In the genomic region with DNA sequence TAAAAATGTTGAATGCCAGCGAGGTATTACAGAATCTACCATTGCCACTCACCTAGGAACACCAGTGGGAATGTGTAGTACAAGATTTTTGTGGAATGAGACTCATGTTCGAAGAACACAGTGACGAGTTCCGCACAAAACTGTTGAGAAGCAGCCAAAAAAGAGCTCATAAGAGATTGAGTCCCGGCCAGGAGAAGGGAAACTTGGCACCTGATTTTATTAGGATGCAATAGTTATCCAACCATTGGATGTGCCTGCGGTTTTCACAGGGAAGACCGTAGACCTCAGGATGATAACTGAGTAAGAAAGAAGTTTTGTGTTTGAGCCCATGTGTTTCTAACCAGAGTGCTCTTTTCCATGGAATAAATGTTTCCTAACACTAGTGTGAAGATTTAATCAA, we compare ENCODE assay signal across 12 cellular contexts.
DNase-seq lines count a peak whose midpoint lies in the region; ATAC-seq and TF ChIP-seq lines count a peak whose summit lies in the region.
"Had no signal": no experiment of that assay in that cellular context is flagged by ENCODE, and none has a peak within 500 bp of the region (broad histone marks: within the 10 kb centered on the region; RNA-seq: fewer than 3 reads in every experiment).

No MANE protein-coding gene starts in this region.

- H3K4me1 ChIP-seq in ascending aorta (peaks cover 0 to 8% of the 10 kb centered on the region in 2 donors), heart right ventricle (peaks cover 8 to 72% (median 45%) of the 10 kb centered on the region in 9 donors)

- TF ChIP-seq CTCF in ascending aorta (IDR thresholded peaks at IDR 0.05) (no peak), heart right ventricle (IDR thresholded peaks at IDR 0.05) (no peak)

- H3K36me3 ChIP-seq in ascending aorta: no peaks in the 10 kb centered on the region
- no peaks in the 10 kb centered on the region for H3K36me3 ChIP-seq in heart right ventricle

- H3K4me3 ChIP-seq in ascending aorta (no peak overlapping the region), heart right ventricle (no peak overlapping the region)

- 15 to 41% methylated on average over 7 of the region's 7 CpGs for WGBS in heart right ventricle, 2 donors

- peak in 7 of 8 donors; percentile 51 to 82 (median 65) for ATAC-seq in heart right ventricle
- peak; percentile 97 for ATAC-seq in sciatic nerve

- H3K9me3 ChIP-seq in ascending aorta: no peaks in the 10 kb centered on the region
- H3K9me3 ChIP-seq in heart right ventricle: peaks cover 0 to 3% (median 1%) of the 10 kb centered on the region in 11 donors

- DNase-seq in EL (peak; percentile 90), ascending aorta (ENCODE audit: low spot score in 2 of 2) (peak in 1 of 2 donors; percentile 80), heart right ventricle (peak in 1 of 2 donors; percentile 73), sciatic nerve (ENCODE audit: low spot score) (peak; percentile 84), nucleus accumbens (lab: John Stamatoyannopoulos, UW) (no peak), cortex of kidney (lab: John Stamatoyannopoulos, UW) (no peak), NCI-H1436 (lab: John Stamatoyannopoulos, UW) (no peak)
- no peak for DNase-seq in activated CD4-positive, alpha-beta T cell treated with anti-CD3 and anti-CD28 coated beads for 1 hour
- DNase-seq: activated T-cell treated with anti-CD3 and anti-CD28 coated beads for 4 hours; CD4-positive, CD25-positive, alpha-beta regulatory T cell; NCI-H1694; T-helper 9 cell had no signal

- H3K27ac ChIP-seq in ascending aorta (peak overlapping the region; percentile 22 to 33), heart right ventricle (peak overlapping the region in 1 of 10 donors; percentile 19)

- H3K27me3 ChIP-seq in ascending aorta: no peaks in the 10 kb centered on the region
- H3K27me3 ChIP-seq in heart right ventricle: no peaks in the 10 kb centered on the region

- intact Hi-C loops in ascending aorta (cut with DNase I): loop anchor here (10.0 kb wide), 1 partner anchor 55 kb away; no protein-coding TSS in a partner anchor
- intact Hi-C loops in heart right ventricle (cut with DNase I): no loop called here
- intact Hi-C loops in sciatic nerve (cut with DNase I): no loop called here

Comparison
In these comparisons a context has a peak if more than half of its experiments do, and no peak if none do; other contexts are left out.
1. DNase-seq: peak in EL (single experiment) and sciatic nerve (single experiment); none in nucleus accumbens (0 of 56), cortex of kidney (single experiment), activated CD4-positive, alpha-beta T cell treated with anti-CD3 and anti-CD28 coated beads for 1 hour (single experiment) and NCI-H1436 (single experiment).